In genomic region chr7:1529383-1530116, GRCh38 we compare ENCODE assay signal across 10 cellular contexts. TPM values are rescaled to one million over a fixed set of nuclear protein-coding genes. Genes with fewer than 3 reads are reported as not detected.
DNase-seq lines count a peak whose midpoint lies in the region; ATAC-seq and TF ChIP-seq lines count a peak whose summit lies in the region.
"Had no signal": no experiment of that assay in that cellular context is flagged by ENCODE, and none has a peak within 500 bp of the region (broad histone marks: within the 10 kb centered on the region; RNA-seq: fewer than 3 reads in every experiment).

No MANE protein-coding gene starts in this region.

- no peaks in the 10 kb centered on the region for H3K36me3 Mint-ChIP-seq in activated naive CD8-positive, alpha-beta T cell treated with anti-CD3 and anti-CD28 coated beads, Interleukin-2, amount 10 ng/mL, durations not matched to agents 7 days and 5 days
- no peaks in the 10 kb centered on the region for H3K36me3 Mint-ChIP-seq in nephron progenitor cell (ENCODE audit: low read depth)

- H3K4me3 Mint-ChIP-seq in activated naive CD8-positive, alpha-beta T cell treated with anti-CD3 and anti-CD28 coated beads, Interleukin-2, amount 10 ng/mL, durations not matched to agents 7 days and 5 days: peak overlapping the region; percentile 68
- no peak overlapping the region for H3K4me3 Mint-ChIP-seq in nephron progenitor cell

- peak overlapping the region in 5 of 11 experiments; percentile 37 to 91 (median 88); a peak in 5 of 22 replicates for H3K9ac ChIP-seq in BLaER1 treated with 17β-estradiol and CSF1 and Interleukin-3, amounts not matched to agents 10 nM and 100 nM

- DNase-seq in H7 (peak; percentile 69), nephron progenitor cell (peak; percentile 5), NCI-H1417 treated with DMSO at 0.1 percent for 48 hours (lab: John Stamatoyannopoulos, UW) (no peak), NCI-H1105 treated with DMSO at 0.1 percent for 48 hours (lab: John Stamatoyannopoulos, UW) (no peak)
- no peak for DNase-seq in activated naive CD8-positive, alpha-beta T cell treated with anti-CD3 and anti-CD28 coated beads, Interleukin-2, amount 10 ng/mL, durations not matched to agents 7 days and 5 days
- DNase-seq in stimulated activated CD4-positive, alpha-beta T cell treated with anti-CD3 and anti-CD28 coated beads, Interleukin-4, amount 100 ng/mL, for 24 hours: no peak
- DNase-seq in stimulated activated CD8-positive, alpha-beta memory T cell treated with anti-CD3 and anti-CD28 coated beads, Interleukin-4, amount 100 ng/mL, for 48 hours: no peak
- DNase-seq: foreskin keratinocyte had no signal

- POLR2A ChIA-PET in activated naive CD8-positive, alpha-beta T cell treated with anti-CD3 and anti-CD28 coated beads, Interleukin-2, amount 10 ng/mL, durations not matched to agents 7 days and 5 days (lab: Charles Lee): interaction anchor here (1.0 kb wide), 1 partner anchor 10 kb away, joined by 5 read pairs; no protein-coding TSS in a partner anchor

- H3K36me3 ChIP-seq in BLaER1 treated with 17β-estradiol and CSF1 and Interleukin-3, amounts not matched to agents 10 nM and 100 nM: peaks cover under 1 to 8% (median 4%) of the 10 kb centered on the region in 11 experiments; a peak in 13 of 22 replicates
- H3K36me3 ChIP-seq in H7 (replicated peaks; ENCODE audit: control insufficient read depth, insufficient read depth, low read length): no peaks in the 10 kb centered on the region

- no peak for TF ChIP-seq CTCF in nephron progenitor cell (IDR thresholded peaks at IDR 0.05)

- H3K4me3 ChIP-seq in BLaER1 treated with 17β-estradiol and CSF1 and Interleukin-3, amounts not matched to agents 10 nM and 100 nM: peak overlapping the region in 4 of 10 experiments; percentile 76 to 87 (median 82); a peak in 6 of 20 replicates
- H3K4me3 ChIP-seq in H7 (ENCODE audit: insufficient read depth, low read depth, low read length): no peak overlapping the region
- H3K4me3 ChIP-seq: lung had no signal

- peak overlapping the region; percentile 40 to 76 (median 71) for H3K4me2 ChIP-seq in BLaER1 treated with 17β-estradiol and CSF1 and Interleukin-3, amounts not matched to agents 10 nM and 100 nM

- peaks cover 15% of the 10 kb centered on the region for H3K27me3 Mint-ChIP-seq in activated naive CD8-positive, alpha-beta T cell treated with anti-CD3 and anti-CD28 coated beads, Interleukin-2, amount 10 ng/mL, durations not matched to agents 7 days and 5 days
- H3K27me3 Mint-ChIP-seq in nephron progenitor cell (ENCODE audit: low read depth, poor library complexity): peaks cover 62% of the 10 kb centered on the region

- H4K20me1 ChIP-seq in BLaER1 treated with 17β-estradiol and CSF1 and Interleukin-3, amounts not matched to agents 10 nM and 100 nM: peaks cover 30 to 37% (median 34%) of the 10 kb centered on the region in 11 experiments

- ATAC-seq in activated naive CD8-positive, alpha-beta T cell treated with anti-CD3 and anti-CD28 coated beads, Interleukin-2, amount 10 ng/mL, durations not matched to agents 7 days and 5 days (ENCODE audit: low read depth): no peak

- peak overlapping the region in 2 of 11 experiments; percentile 22 to 31; a peak in 3 of 22 replicates for H3K27ac ChIP-seq in BLaER1 treated with 17β-estradiol and CSF1 and Interleukin-3, amounts not matched to agents 10 nM and 100 nM
- H3K27ac ChIP-seq: foreskin keratinocyte had no signal

- no peaks in the 10 kb centered on the region for H3K9me3 Mint-ChIP-seq in activated naive CD8-positive, alpha-beta T cell treated with anti-CD3 and anti-CD28 coated beads, Interleukin-2, amount 10 ng/mL, durations not matched to agents 7 days and 5 days
- H3K9me3 Mint-ChIP-seq in nephron progenitor cell: no peaks in the 10 kb centered on the region

- peaks cover 26% of the 10 kb centered on the region for H3K4me1 Mint-ChIP-seq in activated naive CD8-positive, alpha-beta T cell treated with anti-CD3 and anti-CD28 coated beads, Interleukin-2, amount 10 ng/mL, durations not matched to agents 7 days and 5 days
- peaks cover 36% of the 10 kb centered on the region for H3K4me1 Mint-ChIP-seq in nephron progenitor cell

- no peaks in the 10 kb centered on the region for H3K9me3 ChIP-seq in BLaER1 treated with 17β-estradiol and CSF1 and Interleukin-3, amounts not matched to agents 10 nM and 100 nM (replicated peaks in 1 of 11)

- H3K27me3 ChIP-seq in BLaER1 treated with 17β-estradiol and CSF1 and Interleukin-3, amounts not matched to agents 10 nM and 100 nM: no peaks in the 10 kb centered on the region
- peaks cover 2% of the 10 kb centered on the region; the same call in 1 of the 2 replicates for H3K27me3 ChIP-seq in H7 (ENCODE audit: control insufficient read depth, insufficient read depth, low read length)
- H3K27me3 ChIP-seq: foreskin keratinocyte had no signal

- peaks cover 48 to 79% (median 71%) of the 10 kb centered on the region in 10 experiments for H3K4me1 ChIP-seq in BLaER1 treated with 17β-estradiol and CSF1 and Interleukin-3, amounts not matched to agents 10 nM and 100 nM

- peak overlapping the region; percentile 74 for H3K27ac Mint-ChIP-seq in activated naive CD8-positive, alpha-beta T cell treated with anti-CD3 and anti-CD28 coated beads, Interleukin-2, amount 10 ng/mL, durations not matched to agents 7 days and 5 days
- H3K27ac Mint-ChIP-seq in nephron progenitor cell: no peak overlapping the region

RNA-seq across cellular contexts. Expression of gene MAFK, which starts 1.0 kb away (rescaled TPM):
- 14.8 and 23.1 TPM in 2 replicates for total RNA-seq in H7 (2014; rRNA removed; shearing (Covaris generic))
- 10 to 100 TPM; 33.0 to 34.5 TPM for total RNA-seq in activated naive CD8-positive, alpha-beta T cell treated with anti-CD3 and anti-CD28 coated beads, Interleukin-2, amount 10 ng/mL, durations not matched to agents 7 days and 5 days

RNA-seq across cellular contexts. Expression of gene INTS1, which starts 25.4 kb away (rescaled TPM):
- 71.8 and 78.7 TPM in 2 replicates for total RNA-seq in H7 (2014; rRNA removed; shearing (Covaris generic))
- total RNA-seq in activated naive CD8-positive, alpha-beta T cell treated with anti-CD3 and anti-CD28 coated beads, Interleukin-2, amount 10 ng/mL, durations not matched to agents 7 days and 5 days: 100 to 1,000 TPM; 110 to 115 TPM

RNA-seq across cellular contexts. Expression of gene TMEM184A, which starts 26.5 kb away (rescaled TPM):
- total RNA-seq in H7 (2014; rRNA removed; shearing (Covaris generic)): 0.74 and 1.2 TPM in 2 replicates
- not detected for total RNA-seq in activated naive CD8-positive, alpha-beta T cell treated with anti-CD3 and anti-CD28 coated beads, Interleukin-2, amount 10 ng/mL, durations not matched to agents 7 days and 5 days

RNA-seq across cellular contexts. Expression of gene PSMG3, which starts 40.3 kb away (rescaled TPM):
- total RNA-seq in H7 (2014; rRNA removed; shearing (Covaris generic)): 45.9 and 49.8 TPM in 2 replicates
- total RNA-seq in activated naive CD8-positive, alpha-beta T cell treated with anti-CD3 and anti-CD28 coated beads, Interleukin-2, amount 10 ng/mL, durations not matched to agents 7 days and 5 days: 10 to 100 TPM; 26.8 to 33.0 TPM

Comparison
In these comparisons a context has a peak if more than half of its experiments do, and no peak if none do; other contexts are left out.
1. DNase-seq: peak in H7 (single experiment) and nephron progenitor cell (single experiment); none in activated naive CD8-positive, alpha-beta T cell treated with anti-CD3 and anti-CD28 coated beads, Interleukin-2, amount 10 ng/mL, durations not matched to agents 7 days and 5 days (single experiment), stimulated activated CD4-positive, alpha-beta T cell treated with anti-CD3 and anti-CD28 coated beads, Interleukin-4, amount 100 ng/mL, for 24 hours (single experiment), stimulated activated CD8-positive, alpha-beta memory T cell treated with anti-CD3 and anti-CD28 coated beads, Interleukin-4, amount 100 ng/mL, for 48 hours (single experiment), NCI-H1417 treated with DMSO at 0.1 percent for 48 hours (single experiment) and NCI-H1105 treated with DMSO at 0.1 percent for 48 hours (single experiment).